In genomic region chr16:86498661-86499493, GRCh38 we compare ENCODE assay signal across 1 cellular context.
TF ChIP-seq lines count a peak whose summit lies in the region.

No MANE protein-coding gene starts in this region.

TF ChIP-seq in A549, 52 proteins besides CTCF, POLR2A, EP300 and RAD21 (continued from another document):
- TF ChIP-seq E2F6 (IDR thresholded peaks at IDR 0.05; ENCODE audit: borderline replicate concordance, low read depth) (no peak), PBX3 (IDR thresholded peaks at IDR 0.05) (no peak), NR3C1 (IDR thresholded peaks at IDR 0.05) (no peak), ZFP36 (IDR thresholded peaks at IDR 0.05; ENCODE audit: borderline replicate concordance, partially characterized antibody) (no peak), POLR2AphosphoS2 (conservative IDR thresholded peaks at IDR 0.05; ENCODE audit: low read length) (no peak), BHLHE40 (IDR thresholded peaks at IDR 0.05; ENCODE audit: low read depth, low read length) (no peak), HES2 (IDR thresholded peaks at IDR 0.05) (no peak)
- TF ChIP-seq, protein P1, sequence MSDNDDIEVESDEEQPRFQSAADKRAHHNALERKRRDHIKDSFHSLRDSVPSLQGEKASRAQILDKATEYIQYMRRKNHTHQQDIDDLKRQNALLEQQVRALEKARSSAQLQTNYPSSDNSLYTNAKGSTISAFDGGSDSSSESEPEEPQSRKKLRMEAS (IDR thresholded peaks at IDR 0.05) = no peak
